Comparison of ENCODE assay signal across 28 cellular contexts in the genomic region with DNA sequence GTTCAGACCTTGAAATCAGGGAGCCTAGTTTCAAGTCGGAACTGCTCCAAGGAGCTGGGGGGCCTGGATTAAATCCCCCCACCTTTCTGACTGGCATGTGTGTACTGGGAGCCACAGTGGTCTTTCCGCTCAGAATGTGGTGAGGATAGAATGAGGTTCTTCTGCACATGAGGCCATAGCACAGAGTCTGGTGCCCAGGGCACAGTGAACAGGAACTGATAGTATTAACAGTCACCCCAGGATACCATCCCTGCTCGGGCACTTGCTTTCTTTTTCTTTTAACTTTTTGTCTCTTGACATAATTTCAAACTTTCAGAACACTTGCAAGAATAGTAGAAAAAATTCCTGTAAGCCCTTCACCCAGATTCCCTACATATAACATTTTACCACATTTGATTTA. TPM values are rescaled to one million over a fixed set of nuclear protein-coding genes. Genes with fewer than 3 reads are reported as not detected.
DNase-seq lines count a peak whose midpoint lies in the region; ATAC-seq and TF ChIP-seq lines count a peak whose summit lies in the region.
"Had no signal": no experiment of that assay in that cellular context is flagged by ENCODE, and none has a peak within 500 bp of the region (broad histone marks: within the 10 kb centered on the region; RNA-seq: fewer than 3 reads in every experiment).

No MANE protein-coding gene starts in this region.

- no peaks in the 10 kb centered on the region for H3K27me3 Mint-ChIP-seq in central memory CD8-positive, alpha-beta T cell
- H3K27me3 Mint-ChIP-seq: activated CD8-positive, alpha-beta T cell treated with anti-CD3 and anti-CD28 coated beads for 36 hours had no signal

- no peaks in the 10 kb centered on the region for H3K27me3 ChIP-seq in OCI-LY3 (ENCODE audit: low read depth, low read length)
- no peaks in the 10 kb centered on the region for H3K27me3 ChIP-seq in smooth muscle cell (ENCODE audit: low read depth)
- peaks cover 7% of the 10 kb centered on the region for H3K27me3 ChIP-seq in left ventricle myocardium inferior (ENCODE audit: low read depth)
- H3K27me3 ChIP-seq: brain microvascular endothelial cell, neural progenitor cell, transverse colon had no signal

- H3K9ac ChIP-seq in OCI-LY3 (ENCODE audit: low read length) (no peak overlapping the region), smooth muscle cell (ENCODE audit: low read depth) (no peak overlapping the region)
- H3K9ac ChIP-seq: neural progenitor cell had no signal

- intact Hi-C loops in left ventricle myocardium inferior (cut with micrococcal nuclease) = no loop called here

- peak overlapping the region; percentile 26; the same call in 1 of the 2 replicates for H3K4me3 ChIP-seq in OCI-LY3 (ENCODE audit: low read length)
- no peak overlapping the region for H3K4me3 ChIP-seq in smooth muscle cell
- H3K4me3 ChIP-seq in left ventricle myocardium inferior = no peak overlapping the region
- H3K4me3 ChIP-seq: neural progenitor cell, SK-N-MC, transverse colon had no signal

- H3K4me1 ChIP-seq in OCI-LY3 (ENCODE audit: low read length) = peaks cover 30% of the 10 kb centered on the region
- H3K4me1 ChIP-seq in smooth muscle cell (ENCODE audit: low read depth) = peaks cover 4% of the 10 kb centered on the region
- H3K4me1 ChIP-seq in left ventricle myocardium inferior = peaks cover 2% of the 10 kb centered on the region
- H3K4me1 ChIP-seq: Caco-2, transverse colon had no signal

- H3K9me3 ChIP-seq in OCI-LY3 (ENCODE audit: insufficient read depth, low read length) (no peaks in the 10 kb centered on the region), smooth muscle cell (replicated peaks; ENCODE audit: low read depth) (no peaks in the 10 kb centered on the region), left ventricle myocardium inferior (replicated peaks) (no peaks in the 10 kb centered on the region)
- H3K9me3 ChIP-seq: Caco-2, transverse colon had no signal

- DNase-seq in central memory CD8-positive, alpha-beta T cell (ENCODE audit: low spot score in 2 of 2) = no peak
- no peak for DNase-seq in smooth muscle cell (lab: John Stamatoyannopoulos, UW; ENCODE audit: unreplicated experiment)
- DNase-seq in midbrain (lab: John Stamatoyannopoulos, UW) = no peak
- no peak for DNase-seq in NCI-H446 treated with DMSO at 0.1 percent for 48 hours (lab: John Stamatoyannopoulos, UW)
- no peak for DNase-seq in left ventricle myocardium inferior
- DNase-seq: activated CD4-positive, CD25-positive, alpha-beta regulatory T cell treated with anti-CD3 and anti-CD28 coated beads, Interleukin-2, amount 50 U/mL, for 72 hours; activated CD8-positive, alpha-beta memory T cell treated with anti-CD3 and anti-CD28 coated beads, Interleukin-2, amount 50 U/mL, for 48 hours; activated CD8-positive, alpha-beta T cell treated with anti-CD3 and anti-CD28 coated beads for 36 hours; activated naive CD4-positive, alpha-beta T cell treated with anti-CD3 and anti-CD28 coated beads, Interleukin-2, amount 50 U/mL, for 16 hours; brain microvascular endothelial cell; Caco-2; DMS79; HCEC 1CT; hippocampal formation; mesenchymal stem cell; NCI-H1048; NCI-H82; stimulated activated CD4-positive, alpha-beta T cell treated with anti-CD3 and anti-CD28 coated beads, Interleukin-4, amount 100 ng/mL, for 4 hours; transverse colon had no signal

- no peak overlapping the region for H3K4me3 Mint-ChIP-seq in central memory CD8-positive, alpha-beta T cell
- H3K4me3 Mint-ChIP-seq: activated CD8-positive, alpha-beta T cell treated with anti-CD3 and anti-CD28 coated beads for 36 hours; T-helper 1 cell treated with Interleukin-12 subunit alpha and Interleukin-12 subunit beta and Interleukin-4 antibody, amounts not matched to agents 30 μg/mL and 1 μg/mL, for 36 hours had no signal

- 100% methylated on average over 3 of the region's 3 CpGs for WGBS in smooth muscle cell (ENCODE audit: low lambda C conversion rate)

- H3K36me3 Mint-ChIP-seq in central memory CD8-positive, alpha-beta T cell (ENCODE audit: insufficient read depth) = no peaks in the 10 kb centered on the region
- H3K36me3 Mint-ChIP-seq: neural progenitor cell had no signal

- TF ChIP-seq CTCF in OCI-LY3 (IDR thresholded peaks at IDR 0.05; ENCODE audit: low read depth, low read length) = no peak
- no peak for TF ChIP-seq CTCF in smooth muscle cell (IDR thresholded peaks at IDR 0.05; ENCODE audit: borderline replicate concordance, insufficient read depth, poor library complexity, severe bottlenecking)
- TF ChIP-seq CTCF in left ventricle myocardium inferior (IDR thresholded peaks at IDR 0.05; ENCODE audit: borderline replicate concordance) = no peak

- no peak overlapping the region; the same call in 1 of the 2 replicates for H2AFZ ChIP-seq in OCI-LY3 (ENCODE audit: low read depth, low read length)
- no peak overlapping the region for H2AFZ ChIP-seq in smooth muscle cell (ENCODE audit: low read depth)
- H2AFZ ChIP-seq: neural progenitor cell had no signal

- H3K79me2 ChIP-seq in OCI-LY3 (ENCODE audit: low read length) = no peaks in the 10 kb centered on the region
- H3K79me2 ChIP-seq in smooth muscle cell (ENCODE audit: low read depth) = no peaks in the 10 kb centered on the region

- peaks cover 16% of the 10 kb centered on the region for H3K4me1 Mint-ChIP-seq in central memory CD8-positive, alpha-beta T cell

- H3K27ac Mint-ChIP-seq in central memory CD8-positive, alpha-beta T cell (ENCODE audit: low read depth) = peak overlapping the region; percentile 65
- H3K27ac Mint-ChIP-seq: activated CD8-positive, alpha-beta T cell treated with anti-CD3 and anti-CD28 coated beads for 36 hours; activated T-helper 2 cell treated with anti-CD3 and anti-CD28 coated beads, Interferon-gamma antibody, Interleukin-2, Interleukin-4, amounts not matched to agents 10 μg/mL and 5 μg/mL and 100 μg/mL, durations not matched to agents 14 hours and 24 hours and 36 hours; neural progenitor cell; T-helper 1 cell treated with Interleukin-12 subunit alpha and Interleukin-12 subunit beta and Interleukin-4 antibody, amounts not matched to agents 30 μg/mL and 1 μg/mL, for 36 hours had no signal

- no peaks in the 10 kb centered on the region for H3F3A ChIP-seq in smooth muscle cell (ENCODE audit: low read depth)

- peak; percentile 55 for ATAC-seq in GM18511 (IDR thresholded peaks at IDR 0.05; ENCODE audit: unreplicated experiment)
- no peak for ATAC-seq in central memory CD8-positive, alpha-beta T cell (replicated peaks; ENCODE audit: extremely low read depth, poor library complexity, severe bottlenecking)
- ATAC-seq: activated CD8-positive, alpha-beta T cell treated with anti-CD3 and anti-CD28 coated beads for 36 hours; sciatic nerve had no signal

- peak overlapping the region; percentile 45 for H3K4me2 ChIP-seq in OCI-LY3 (ENCODE audit: low read length)
- H3K4me2 ChIP-seq in smooth muscle cell = no peak overlapping the region
- H3K4me2 ChIP-seq: neural progenitor cell had no signal

- H3K27ac ChIP-seq in OCI-LY3 (ENCODE audit: low read length) (no peak overlapping the region), smooth muscle cell (ENCODE audit: low read depth) (peak overlapping the region; percentile 36), left ventricle myocardium inferior (replicated peaks) (no peak overlapping the region)
- H3K27ac ChIP-seq: brain microvascular endothelial cell, neural progenitor cell, SK-N-MC, transverse colon had no signal

- H4K20me1 ChIP-seq in OCI-LY3 (ENCODE audit: insufficient read depth, low read length) (no peaks in the 10 kb centered on the region), smooth muscle cell (ENCODE audit: low read depth) (no peaks in the 10 kb centered on the region)

- no peaks in the 10 kb centered on the region for H3K9me3 Mint-ChIP-seq in central memory CD8-positive, alpha-beta T cell
- H3K9me3 Mint-ChIP-seq: activated CD8-positive, alpha-beta T cell treated with anti-CD3 and anti-CD28 coated beads for 36 hours; activated T-helper 2 cell treated with anti-CD3 and anti-CD28 coated beads, Interferon-gamma antibody, Interleukin-2, Interleukin-4, amounts not matched to agents 10 μg/mL and 5 μg/mL and 100 μg/mL, durations not matched to agents 14 hours and 24 hours and 36 hours; neural progenitor cell; T-helper 1 cell treated with Interleukin-12 subunit alpha and Interleukin-12 subunit beta and Interleukin-4 antibody, amounts not matched to agents 30 μg/mL and 1 μg/mL, for 36 hours had no signal

- no peaks in the 10 kb centered on the region for H3K36me3 ChIP-seq in OCI-LY3 (replicated peaks; ENCODE audit: low read depth, low read length)
- no peaks in the 10 kb centered on the region for H3K36me3 ChIP-seq in smooth muscle cell (ENCODE audit: low read depth)
- no peaks in the 10 kb centered on the region for H3K36me3 ChIP-seq in left ventricle myocardium inferior
- H3K36me3 ChIP-seq: brain microvascular endothelial cell, neural progenitor cell, transverse colon had no signal

RNA-seq across cellular contexts. Expression of gene LMO1, which starts 28.8 kb away (rescaled TPM):
- total RNA-seq in smooth muscle cell = 1.1 and 8.3 TPM in 2 replicates
- polyA plus RNA-seq in smooth muscle cell = 1.6 and 5.1 TPM in 2 replicates
- 2.3 TPM for total RNA-seq in left ventricle myocardium inferior
- total RNA-seq: activated CD8-positive, alpha-beta T cell treated with anti-CD3 and anti-CD28 coated beads for 36 hours; activated T-helper 2 cell treated with anti-CD3 and anti-CD28 coated beads, Interferon-gamma antibody, Interleukin-2, Interleukin-4, amounts not matched to agents 10 μg/mL and 5 μg/mL and 100 μg/mL, durations not matched to agents 14 hours and 24 hours and 36 hours; Caco-2; endothelial cell of umbilical vein; subcutaneous adipose tissue; transverse colon had no signal
- polyA plus RNA-seq: endothelial cell of umbilical vein had no signal
